In the genomic region with DNA sequence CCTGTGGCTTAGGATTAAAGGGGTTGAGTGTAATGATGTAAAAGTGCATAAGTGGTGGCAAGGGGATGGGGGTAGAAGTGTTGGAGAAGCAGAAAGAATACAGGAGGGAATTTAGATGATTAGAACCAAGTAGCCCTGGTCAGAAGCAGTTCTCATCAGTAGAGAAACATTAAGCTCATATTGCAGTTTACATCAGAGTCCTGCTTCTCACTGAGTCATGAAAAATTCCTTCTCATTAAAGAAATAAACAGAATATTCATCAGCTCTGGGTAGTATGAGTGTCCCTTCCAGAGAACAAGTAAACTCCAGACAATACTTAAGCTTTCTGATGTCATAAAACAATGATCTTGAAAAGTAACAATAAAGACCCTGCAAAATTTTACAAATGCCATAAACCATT, we compare ENCODE assay signal across 18 cellular contexts.
"Had no signal": no experiment of that assay in that cellular context is flagged by ENCODE, and none has a peak within 500 bp of the region (broad histone marks: within the 10 kb centered on the region; RNA-seq: fewer than 3 reads in every experiment).

No MANE protein-coding gene starts in this region.

- H3K36me3 ChIP-seq: colonic mucosa, esophagus squamous epithelium, gastroesophageal sphincter, pancreas, thyroid gland had no signal

- H3K4me3 ChIP-seq: colonic mucosa, esophagus squamous epithelium, gastroesophageal sphincter, lung, pancreas, thyroid gland had no signal

- ATAC-seq: activated CD8-positive, alpha-beta T cell treated with anti-CD3 and anti-CD28 coated beads for 36 hours; gastroesophageal sphincter; pancreas; stimulated activated memory B cell treated with anti-CD40 and anti-IgM and Interleukin-4, amounts not matched to agents 10 μg/mL and 1 μg/mL and 100 μg/mL, for 72 hours; T-helper 17 cell had no signal

- H3K9me3 ChIP-seq: colonic mucosa, esophagus squamous epithelium, gastroesophageal sphincter, thyroid gland had no signal

- H3K4me3 Mint-ChIP-seq: activated CD8-positive, alpha-beta T cell treated with anti-CD3 and anti-CD28 coated beads for 36 hours; activated naive CD8-positive, alpha-beta T cell; naive B cell; stimulated activated memory B cell treated with anti-CD40 and anti-IgM and Interleukin-4, amounts not matched to agents 10 μg/mL and 1 μg/mL and 100 μg/mL, for 72 hours; T-helper 17 cell had no signal

- H3K27me3 ChIP-seq: colonic mucosa, esophagus squamous epithelium, gastroesophageal sphincter, pancreas, thyroid gland had no signal

- H3K4me1 ChIP-seq: colonic mucosa, esophagus squamous epithelium, gastroesophageal sphincter, pancreas, thyroid gland had no signal

- H3K27ac ChIP-seq: colonic mucosa, esophagus squamous epithelium, gastroesophageal sphincter, pancreas, thyroid gland had no signal

- H3K36me3 Mint-ChIP-seq: activated naive CD8-positive, alpha-beta T cell; naive B cell; stimulated activated memory B cell treated with anti-CD40 and anti-IgM and Interleukin-4, amounts not matched to agents 10 μg/mL and 1 μg/mL and 100 μg/mL, for 72 hours had no signal

- DNase-seq: activated CD4-positive, alpha-beta T cell treated with anti-CD3 and anti-CD28 coated beads for 4 hours; activated CD8-positive, alpha-beta T cell treated with anti-CD3 and anti-CD28 coated beads for 36 hours; activated gamma-delta T cell; activated T-cell treated with anti-CD3 and anti-CD28 coated beads, Interleukin-2, amount 50 U/mL, for 48 hours; aorta; colonic mucosa; esophagus squamous epithelium; islet precursor cell; naive B cell; pancreas; retina; stimulated activated CD4-positive, alpha-beta T cell treated with anti-CD3 and anti-CD28 coated beads, Interleukin-2, amount 100 ng/mL, for 48 hours; T-helper 17 cell; thyroid gland had no signal

- H3K27me3 Mint-ChIP-seq: activated CD8-positive, alpha-beta T cell treated with anti-CD3 and anti-CD28 coated beads for 36 hours; activated naive CD8-positive, alpha-beta T cell; stimulated activated memory B cell treated with anti-CD40 and anti-IgM and Interleukin-4, amounts not matched to agents 10 μg/mL and 1 μg/mL and 100 μg/mL, for 72 hours; T-helper 17 cell had no signal

- H3K4me1 Mint-ChIP-seq: naive B cell; stimulated activated memory B cell treated with anti-CD40 and anti-IgM and Interleukin-4, amounts not matched to agents 10 μg/mL and 1 μg/mL and 100 μg/mL, for 72 hours; T-helper 17 cell had no signal

- H3K27ac Mint-ChIP-seq: activated CD8-positive, alpha-beta T cell treated with anti-CD3 and anti-CD28 coated beads for 36 hours; activated naive CD8-positive, alpha-beta T cell; naive B cell; stimulated activated memory B cell treated with anti-CD40 and anti-IgM and Interleukin-4, amounts not matched to agents 10 μg/mL and 1 μg/mL and 100 μg/mL, for 72 hours; T-helper 17 cell had no signal
